11 cellular contexts compared by ENCODE assay signal in genomic region chr20:46215913-46216707, GRCh38.
DNase-seq lines count a peak whose midpoint lies in the region; ATAC-seq and TF ChIP-seq lines count a peak whose summit lies in the region.
"Had no signal": no experiment of that assay in that cellular context is flagged by ENCODE, and none has a peak within 500 bp of the region (broad histone marks: within the 10 kb centered on the region; RNA-seq: fewer than 3 reads in every experiment).

No MANE protein-coding gene starts in this region.

- H3K27me3 ChIP-seq in H7 (ENCODE audit: control insufficient read depth, insufficient read depth, low read length) (no peaks in the 10 kb centered on the region), RWPE2 (ENCODE audit: insufficient read depth, poor library complexity, severe bottlenecking) (no peaks in the 10 kb centered on the region)

- DNase-seq in H7 (peak; percentile 92), RWPE2 (ENCODE audit: low spot score) (peak; percentile 77), fibroblast of villous mesenchyme (ENCODE audit: low read depth) (peak; percentile 17), progenitor cell of endocrine pancreas (ENCODE audit: low spot score, unreplicated experiment) (peak; percentile 22), NCI-H1092 treated with DMSO at 0.1 percent for 48 hours (lab: John Stamatoyannopoulos, UW) (no peak), NCI-H1436 treated with DMSO at 0.1 percent for 48 hours (lab: John Stamatoyannopoulos, UW) (no peak)
- DNase-seq in activated naive CD4-positive, alpha-beta T cell treated with anti-CD3 and anti-CD28 coated beads, Interleukin-2, amount 50 U/mL, for 16 hours, result no peak
- DNase-seq: activated gamma-delta T cell treated with Interleukin-2 at 50 U/mL for 16 hours, Kasumi-1 had no signal

- peaks cover 3% of the 10 kb centered on the region for H3K4me1 ChIP-seq in RWPE2 (ENCODE audit: insufficient read depth, poor library complexity, severe bottlenecking)

- H3K9me3 ChIP-seq in RWPE2 (ENCODE audit: severe bottlenecking), result no peaks in the 10 kb centered on the region

- peaks cover 2% of the 10 kb centered on the region for H3K4me1 Mint-ChIP-seq in progenitor cell of endocrine pancreas (ENCODE audit: low read depth)

- no peaks in the 10 kb centered on the region for H3K9me3 Mint-ChIP-seq in progenitor cell of endocrine pancreas (ENCODE audit: low read depth)
- H3K9me3 Mint-ChIP-seq: T-helper 1 cell treated with Interleukin-12 subunit alpha and Interleukin-12 subunit beta and Interleukin-4 antibody, amounts not matched to agents 30 μg/mL and 1 μg/mL, for 36 hours had no signal

- ATAC-seq in RWPE2 (ENCODE audit: low read depth) (peak; percentile 18; the same call in 2 of the 3 replicates), GM18868 (IDR thresholded peaks at IDR 0.05; ENCODE audit: unreplicated experiment) (no peak)

- no peaks in the 10 kb centered on the region for H3K36me3 ChIP-seq in H7 (replicated peaks; ENCODE audit: control insufficient read depth, insufficient read depth, low read length)
- no peaks in the 10 kb centered on the region for H3K36me3 ChIP-seq in RWPE2 (ENCODE audit: low read depth)

- H3K27ac Mint-ChIP-seq in progenitor cell of endocrine pancreas, result peak overlapping the region; percentile 8
- H3K27ac Mint-ChIP-seq: T-helper 1 cell treated with Interleukin-12 subunit alpha and Interleukin-12 subunit beta and Interleukin-4 antibody, amounts not matched to agents 30 μg/mL and 1 μg/mL, for 36 hours had no signal

- H3K27ac ChIP-seq in RWPE2 (ENCODE audit: poor library complexity, severe bottlenecking), result no peak overlapping the region

- no peak overlapping the region for H3K4me3 ChIP-seq in H7 (ENCODE audit: insufficient read depth, low read depth, low read length)
- no peak overlapping the region for H3K4me3 ChIP-seq in RWPE2 (ENCODE audit: severe bottlenecking)
- H3K4me3 ChIP-seq in fibroblast of villous mesenchyme (ENCODE audit: low read depth, low read length), result no peak overlapping the region

- no peaks in the 10 kb centered on the region for H3K36me3 Mint-ChIP-seq in progenitor cell of endocrine pancreas (ENCODE audit: insufficient read depth)

- TF ChIP-seq CTCF in RWPE2 (IDR thresholded peaks at IDR 0.05; ENCODE audit: poor library complexity, severe bottlenecking) (no peak), fibroblast of villous mesenchyme (IDR thresholded peaks at IDR 0.05; ENCODE audit: insufficient read depth, low read depth, low read length) (no peak), progenitor cell of endocrine pancreas (IDR thresholded peaks at IDR 0.05; ENCODE audit: unreplicated experiment) (no peak)

- no peak overlapping the region for H3K4me3 Mint-ChIP-seq in progenitor cell of endocrine pancreas (ENCODE audit: low read depth)
- H3K4me3 Mint-ChIP-seq: T-helper 1 cell treated with Interleukin-12 subunit alpha and Interleukin-12 subunit beta and Interleukin-4 antibody, amounts not matched to agents 30 μg/mL and 1 μg/mL, for 36 hours had no signal

- H3K27me3 Mint-ChIP-seq in progenitor cell of endocrine pancreas, result peaks cover 20% of the 10 kb centered on the region

Comparison
In these comparisons a context has a peak if more than half of its experiments do, and no peak if none do; other contexts are left out.
1. DNase-seq: peak in H7 (single experiment), RWPE2 (single experiment), fibroblast of villous mesenchyme (single experiment) and progenitor cell of endocrine pancreas (single experiment); none in activated naive CD4-positive, alpha-beta T cell treated with anti-CD3 and anti-CD28 coated beads, Interleukin-2, amount 50 U/mL, for 16 hours (single experiment), NCI-H1092 treated with DMSO at 0.1 percent for 48 hours (single experiment) and NCI-H1436 treated with DMSO at 0.1 percent for 48 hours (single experiment).